24 cellular contexts compared by ENCODE assay signal in genomic region chr4:31108762-31109161, GRCh38.
"Had no signal": no experiment of that assay in that cellular context is flagged by ENCODE, and none has a peak within 500 bp of the region (broad histone marks: within the 10 kb centered on the region; RNA-seq: fewer than 3 reads in every experiment).

No MANE protein-coding gene starts in this region.

- H3K4me1 ChIP-seq: adrenal gland, SJSA1 had no signal

- H3K9me3 ChIP-seq: adrenal gland, SJSA1 had no signal

- H3K27me3 ChIP-seq: adrenal gland, SJSA1 had no signal

- ATAC-seq: activated T-cell treated with anti-CD3 and anti-CD28 coated beads, Interleukin-2, amount 50 U/mL, for 72 hours; PC-3; SK-N-SH treated with all-trans-retinoic acid at 6 μM for 48 hours had no signal

- H3K4me1 Mint-ChIP-seq: activated B cell treated with CpG ODN at 0.5 μM for 24 hours; activated CD4-positive, alpha-beta T cell treated with anti-CD3 and anti-CD28 coated beads, Interleukin-2, amount 10 ng/mL, durations not matched to agents 7 days and 5 days; activated naive CD8-positive, alpha-beta T cell treated with anti-CD3 and anti-CD28 coated beads, Interleukin-2, amount 10 ng/mL, durations not matched to agents 7 days and 5 days had no signal

- H3K27me3 Mint-ChIP-seq: activated B cell treated with CpG ODN at 0.5 μM for 24 hours; activated CD4-positive, alpha-beta memory T cell treated with anti-CD3 and anti-CD28 coated beads for 36 hours; activated CD4-positive, alpha-beta T cell treated with anti-CD3 and anti-CD28 coated beads, Interleukin-2, amount 10 ng/mL, durations not matched to agents 7 days and 5 days; activated naive CD8-positive, alpha-beta T cell treated with anti-CD3 and anti-CD28 coated beads, Interleukin-2, amount 10 ng/mL, durations not matched to agents 7 days and 5 days had no signal

- H3K4me3 Mint-ChIP-seq: activated B cell treated with CpG ODN at 0.5 μM for 24 hours; activated CD4-positive, alpha-beta memory T cell treated with anti-CD3 and anti-CD28 coated beads for 36 hours; activated CD4-positive, alpha-beta T cell treated with anti-CD3 and anti-CD28 coated beads, Interleukin-2, amount 10 ng/mL, durations not matched to agents 7 days and 5 days; activated naive CD8-positive, alpha-beta T cell treated with anti-CD3 and anti-CD28 coated beads, Interleukin-2, amount 10 ng/mL, durations not matched to agents 7 days and 5 days; activated T-cell treated with anti-CD3 and anti-CD28 coated beads, Interleukin-2, amount 50 U/mL, for 72 hours; T-helper 1 cell treated with Interleukin-12 subunit alpha and Interleukin-12 subunit beta and Interleukin-4 antibody, amounts not matched to agents 30 μg/mL and 1 μg/mL, for 36 hours had no signal

- H3K27ac Mint-ChIP-seq: activated B cell treated with CpG ODN at 0.5 μM for 24 hours; activated CD4-positive, alpha-beta memory T cell treated with anti-CD3 and anti-CD28 coated beads for 36 hours; activated CD4-positive, alpha-beta T cell treated with anti-CD3 and anti-CD28 coated beads, Interleukin-2, amount 10 ng/mL, durations not matched to agents 7 days and 5 days; activated naive CD8-positive, alpha-beta T cell treated with anti-CD3 and anti-CD28 coated beads, Interleukin-2, amount 10 ng/mL, durations not matched to agents 7 days and 5 days; activated T-cell treated with anti-CD3 and anti-CD28 coated beads, Interleukin-2, amount 50 U/mL, for 72 hours; activated T-helper 2 cell treated with anti-CD3 and anti-CD28 coated beads, Interferon-gamma antibody, Interleukin-2, Interleukin-4, amounts not matched to agents 10 μg/mL and 5 μg/mL and 100 μg/mL, durations not matched to agents 14 hours and 24 hours and 36 hours; T-helper 1 cell treated with Interleukin-12 subunit alpha and Interleukin-12 subunit beta and Interleukin-4 antibody, amounts not matched to agents 30 μg/mL and 1 μg/mL, for 36 hours had no signal

- H3K4me3 ChIP-seq: adrenal gland, SJSA1 had no signal

- DNase-seq: activated B cell treated with CpG ODN at 0.5 μM for 24 hours; activated CD4-positive, alpha-beta memory T cell treated with anti-CD3 and anti-CD28 coated beads for 36 hours; activated CD4-positive, alpha-beta T cell treated with anti-CD3 and anti-CD28 coated beads for 1 hour; activated CD4-positive, alpha-beta T cell treated with anti-CD3 and anti-CD28 coated beads, Interleukin-2, amount 10 ng/mL, durations not matched to agents 7 days and 5 days; activated CD8-positive, alpha-beta memory T cell treated with anti-CD3 and anti-CD28 coated beads for 24 hours; activated naive CD4-positive, alpha-beta T cell treated with anti-CD3 and anti-CD28 coated beads, Interleukin-2, amount 50 U/mL, for 16 hours; activated naive CD8-positive, alpha-beta T cell treated with anti-CD3 and anti-CD28 coated beads, Interleukin-2, amount 10 ng/mL, durations not matched to agents 7 days and 5 days; activated T-cell treated with anti-CD3 and anti-CD28 coated beads, Interleukin-2, amount 50 U/mL, for 72 hours; adrenal gland; anterior cingulate cortex; central memory CD4-positive, alpha-beta T cell; KG1; NCI-H1048; NCI-H146; NCI-H187 treated with DMSO at 0.1 percent for 48 hours; NCI-H2081 treated with DMSO at 0.1 percent for 48 hours; NCI-H524; PC-3; SHP77 had no signal

- H3K27ac ChIP-seq: adrenal gland, SJSA1 had no signal

- H3K36me3 ChIP-seq: adrenal gland, SJSA1 had no signal

- H3K9me3 Mint-ChIP-seq: activated CD4-positive, alpha-beta T cell treated with anti-CD3 and anti-CD28 coated beads, Interleukin-2, amount 10 ng/mL, durations not matched to agents 7 days and 5 days; activated naive CD8-positive, alpha-beta T cell treated with anti-CD3 and anti-CD28 coated beads, Interleukin-2, amount 10 ng/mL, durations not matched to agents 7 days and 5 days; T-helper 1 cell treated with Interleukin-12 subunit alpha and Interleukin-12 subunit beta and Interleukin-4 antibody, amounts not matched to agents 30 μg/mL and 1 μg/mL, for 36 hours had no signal

- FAIRE-seq: RCC 7860 had no signal
